In the genomic region with DNA sequence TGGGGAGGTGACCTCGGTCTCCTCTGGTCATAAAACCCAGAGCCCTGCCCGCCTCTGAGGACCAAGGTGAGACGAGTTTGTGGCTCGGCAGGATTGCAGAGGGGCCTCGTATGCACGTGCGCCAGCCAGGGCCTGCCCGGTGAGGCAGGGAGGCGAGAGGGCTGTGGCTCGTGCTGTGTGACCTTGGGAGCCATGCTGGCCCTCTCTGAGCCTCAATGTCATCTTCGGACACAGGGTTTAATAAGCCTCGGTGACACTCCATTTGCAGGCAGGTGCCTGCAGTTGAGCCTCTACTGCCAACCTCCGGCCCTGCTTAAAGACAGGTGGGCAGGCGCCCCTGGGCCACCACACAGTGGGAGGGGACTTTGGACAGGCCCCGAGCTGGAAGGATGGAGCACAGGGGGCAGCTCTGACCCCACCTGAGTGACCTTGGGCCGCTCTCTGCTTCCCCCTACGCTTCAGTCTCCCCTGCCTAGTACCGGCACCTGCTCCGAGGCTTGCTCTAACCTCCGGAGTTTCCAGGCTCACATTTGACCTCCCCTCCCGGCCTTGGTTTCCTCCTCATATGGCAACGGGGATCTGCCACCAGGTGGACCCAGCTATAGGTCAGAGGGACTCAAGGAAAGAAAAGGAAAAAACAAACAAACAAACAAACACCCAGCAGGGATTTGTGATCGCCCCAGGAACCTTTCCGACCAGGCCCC, we compare ENCODE assay signal across 8 cellular contexts. TPM values are rescaled to one million over a fixed set of nuclear protein-coding genes. Genes with fewer than 3 reads are reported as not detected.
DNase-seq lines count a peak whose midpoint lies in the region; ATAC-seq and TF ChIP-seq lines count a peak whose summit lies in the region.

No MANE protein-coding gene starts in this region.

- peak overlapping the region in 3 of 4 donors; percentile 81 to 99 (median 93) for H3K4me3 ChIP-seq in adrenal gland
- peak overlapping the region; percentile 80 to 93 for H3K4me3 ChIP-seq in left lung
- H3K4me3 ChIP-seq in tibial artery: peak overlapping the region; percentile 94 to 98

- peak overlapping the region; percentile 85 for H3K4me3 Mint-ChIP-seq in activated CD8-positive, alpha-beta memory T cell treated with anti-CD3 and anti-CD28 coated beads, Interleukin-2, amount 10 ng/mL, durations not matched to agents 7 days and 5 days

- no peaks in the 10 kb centered on the region for H3K9me3 Mint-ChIP-seq in activated CD8-positive, alpha-beta memory T cell treated with anti-CD3 and anti-CD28 coated beads, Interleukin-2, amount 10 ng/mL, durations not matched to agents 7 days and 5 days (ENCODE audit: low read depth)

- H3K36me3 ChIP-seq in adrenal gland (replicated peaks in 1 of 2) (no peaks in the 10 kb centered on the region), left lung (peaks cover 0 to 13% of the 10 kb centered on the region in 2 donors), tibial artery (peaks cover 0 to 10% (median 0%) of the 10 kb centered on the region in 3 donors)

- H3K9me3 ChIP-seq in adrenal gland (replicated peaks in 1 of 3): no peaks in the 10 kb centered on the region
- H3K9me3 ChIP-seq in left lung: no peaks in the 10 kb centered on the region
- no peaks in the 10 kb centered on the region for H3K9me3 ChIP-seq in tibial artery

- peak overlapping the region; percentile 80 for H3K27ac Mint-ChIP-seq in activated CD8-positive, alpha-beta memory T cell treated with anti-CD3 and anti-CD28 coated beads, Interleukin-2, amount 10 ng/mL, durations not matched to agents 7 days and 5 days

- WGBS in adrenal gland, 4 donors: 5 to 27% (median 22%) methylated on average over 7 to 24 of the region's 24 CpGs

- H3K27me3 Mint-ChIP-seq in activated CD8-positive, alpha-beta memory T cell treated with anti-CD3 and anti-CD28 coated beads, Interleukin-2, amount 10 ng/mL, durations not matched to agents 7 days and 5 days: no peaks in the 10 kb centered on the region

- H3K4me1 Mint-ChIP-seq in activated CD8-positive, alpha-beta memory T cell treated with anti-CD3 and anti-CD28 coated beads, Interleukin-2, amount 10 ng/mL, durations not matched to agents 7 days and 5 days: peaks cover 43% of the 10 kb centered on the region

- CTCF ChIA-PET in activated CD8-positive, alpha-beta memory T cell treated with anti-CD3 and anti-CD28 coated beads, Interleukin-2, amount 10 ng/mL, durations not matched to agents 7 days and 5 days (lab: Charles Lee): interaction anchor here (0.8 to 2.4 kb wide), 4 partner anchors 14 to 76 kb away, joined by 3 to 14 read pairs (median 3); a partner anchor contains a TSS

- H3K27me3 ChIP-seq in adrenal gland (no peaks in the 10 kb centered on the region), left lung (no peaks in the 10 kb centered on the region), tibial artery (no peaks in the 10 kb centered on the region)

- DNase-seq in activated CD8-positive, alpha-beta memory T cell treated with anti-CD3 and anti-CD28 coated beads, Interleukin-2, amount 10 ng/mL, durations not matched to agents 7 days and 5 days: no peak
- DNase-seq in activated CD8-positive, alpha-beta memory T cell treated with anti-CD3 and anti-CD28 coated beads, Interleukin-2, amount 50 U/mL, for 48 hours: no peak
- DNase-seq in adrenal gland: peak in 6 of 7 donors; percentile 56 to 69 (median 60)
- DNase-seq in left lung: peak in 1 of 2 donors; percentile 66
- no peak for DNase-seq in tibial artery
- DNase-seq in NCI-H1930 (lab: John Stamatoyannopoulos, UW): no peak
- no peak for DNase-seq in T-helper 9 cell

- peak in 1 of 2 donors; percentile 36 for TF ChIP-seq POLR2A in adrenal gland (IDR thresholded peaks at IDR 0.05)

- intact Hi-C loops in adrenal gland (cut with DNase I): loop anchor here in 1 of 2 donors (5.0 kb wide), 1 partner anchor 51 kb away; no protein-coding TSS in a partner anchor
- intact Hi-C loops in left lung (cut with DNase I): no loop called here
- intact Hi-C loops in tibial artery (cut with DNase I; ENCODE audit: low total_unique reads): no loop called here

- H3K27ac ChIP-seq in adrenal gland (peak overlapping the region; percentile 69 to 98 (median 90)), left lung (peak overlapping the region; percentile 90 to 94), tibial artery (peak overlapping the region; percentile 99)

- H3K36me3 Mint-ChIP-seq in activated CD8-positive, alpha-beta memory T cell treated with anti-CD3 and anti-CD28 coated beads, Interleukin-2, amount 10 ng/mL, durations not matched to agents 7 days and 5 days: peaks cover 10% of the 10 kb centered on the region

- no peak for ATAC-seq in activated CD8-positive, alpha-beta memory T cell treated with anti-CD3 and anti-CD28 coated beads, Interleukin-2, amount 10 ng/mL, durations not matched to agents 7 days and 5 days
- ATAC-seq in left lung (no peak), GM18909 (IDR thresholded peaks at IDR 0.05; ENCODE audit: poor library complexity, unreplicated experiment) (no peak)

- H3K4me1 ChIP-seq in adrenal gland (replicated peaks in 1 of 2) (peaks cover 57 to 67% of the 10 kb centered on the region in 2 donors), left lung (peaks cover 50 to 71% of the 10 kb centered on the region in 2 donors), tibial artery (peaks cover 10 to 69% (median 64%) of the 10 kb centered on the region in 4 donors)

- no peak for TF ChIP-seq CTCF in adrenal gland (IDR thresholded peaks at IDR 0.05)
- TF ChIP-seq CTCF in left lung (IDR thresholded peaks at IDR 0.05): no peak
- no peak for TF ChIP-seq CTCF in tibial artery (IDR thresholded peaks at IDR 0.05)

RNA-seq across cellular contexts. Expression of a gene that starts 3.2 kb away (rescaled TPM):
- 10 to 100 TPM; 67.4 to 72.6 TPM for total RNA-seq in activated CD8-positive, alpha-beta memory T cell treated with anti-CD3 and anti-CD28 coated beads, Interleukin-2, amount 10 ng/mL, durations not matched to agents 7 days and 5 days
- total RNA-seq in adrenal gland: 10 to 100 TPM; 34.3 to 77.2 (median 57.6) TPM
- 10 to 100 TPM in 2 of 3 donors, 1 to 10 TPM in 1; 7.1 to 22.5 (median 10.6) TPM for polyA plus RNA-seq in adrenal gland
- total RNA-seq in left lung: 10 to 100 TPM; 38.8 to 49.5 TPM

RNA-seq across cellular contexts. Expression of a gene that starts 56.0 kb away (rescaled TPM):
- total RNA-seq in activated CD8-positive, alpha-beta memory T cell treated with anti-CD3 and anti-CD28 coated beads, Interleukin-2, amount 10 ng/mL, durations not matched to agents 7 days and 5 days: 10 to 100 TPM; 34.0 to 39.4 TPM
- 10 to 100 TPM; 16.6 to 40.7 (median 28.6) TPM for total RNA-seq in adrenal gland
- polyA plus RNA-seq in adrenal gland: 10 to 100 TPM; 13.7 to 22.3 (median 21.2) TPM
- 10 to 100 TPM; 24.3 to 26.9 TPM for total RNA-seq in left lung

Comparison
In these comparisons a context has a peak if more than half of its experiments do, and no peak if none do; other contexts are left out.
1. DNase-seq: peak in adrenal gland (6 of 7); none in activated CD8-positive, alpha-beta memory T cell treated with anti-CD3 and anti-CD28 coated beads, Interleukin-2, amount 10 ng/mL, durations not matched to agents 7 days and 5 days (single experiment), activated CD8-positive, alpha-beta memory T cell treated with anti-CD3 and anti-CD28 coated beads, Interleukin-2, amount 50 U/mL, for 48 hours (single experiment), tibial artery (0 of 2), NCI-H1930 (0 of 2) and T-helper 9 cell (single experiment).
2. Peak in every context shown above with its lines, with median percentiles within 50 percentile points of each other: H3K27ac ChIP-seq and H3K4me3 ChIP-seq.